In genomic region chr3:13352621-13353131, GRCh38 we compare ENCODE assay signal across 8 cellular contexts.
DNase-seq lines count a peak whose midpoint lies in the region; ATAC-seq lines count a peak whose summit lies in the region.
"Had no signal": no experiment of that assay in that cellular context is flagged by ENCODE, and none has a peak within 500 bp of the region (broad histone marks: within the 10 kb centered on the region; RNA-seq: fewer than 3 reads in every experiment).

No MANE protein-coding gene starts in this region.

- DNase-seq in GM04504 (ENCODE audit: low read depth) (peak; percentile 4), OCI-M1 (lab: John Stamatoyannopoulos, UW) (peak; percentile 9), cerebellum (ENCODE audit: low spot score) (no peak), pons (ENCODE audit: low spot score) (no peak)
- peak; percentile 29 for DNase-seq in activated naive CD8-positive, alpha-beta T cell treated with anti-CD3 and anti-CD28 coated beads, Interleukin-2, amount 50 U/mL, for 24 hours
- DNase-seq in stimulated activated CD4-positive, alpha-beta T cell treated with anti-CD3 and anti-CD28 coated beads, Interleukin-4, amount 100 ng/mL, for 1 hour = peak; percentile 36
- no peak for DNase-seq in central memory CD4-positive, alpha-beta T cell
- DNase-seq: Peyer's patch had no signal

- peak; percentile 62 for ATAC-seq in activated naive CD8-positive, alpha-beta T cell treated with anti-CD3 and anti-CD28 coated beads, Interleukin-2, amount 50 U/mL, for 24 hours

- H3K9me3 Mint-ChIP-seq in activated naive CD8-positive, alpha-beta T cell treated with anti-CD3 and anti-CD28 coated beads, Interleukin-2, amount 50 U/mL, for 24 hours = no peaks in the 10 kb centered on the region

- H3K36me3 Mint-ChIP-seq in activated naive CD8-positive, alpha-beta T cell treated with anti-CD3 and anti-CD28 coated beads, Interleukin-2, amount 50 U/mL, for 24 hours (ENCODE audit: low read depth) = peaks cover 70% of the 10 kb centered on the region

- H3K4me3 Mint-ChIP-seq in activated naive CD8-positive, alpha-beta T cell treated with anti-CD3 and anti-CD28 coated beads, Interleukin-2, amount 50 U/mL, for 24 hours = no peak overlapping the region

- H3K27ac Mint-ChIP-seq in activated naive CD8-positive, alpha-beta T cell treated with anti-CD3 and anti-CD28 coated beads, Interleukin-2, amount 50 U/mL, for 24 hours = peak overlapping the region; percentile 83

- no peaks in the 10 kb centered on the region for H3K27me3 Mint-ChIP-seq in activated naive CD8-positive, alpha-beta T cell treated with anti-CD3 and anti-CD28 coated beads, Interleukin-2, amount 50 U/mL, for 24 hours

- H3K4me1 Mint-ChIP-seq in activated naive CD8-positive, alpha-beta T cell treated with anti-CD3 and anti-CD28 coated beads, Interleukin-2, amount 50 U/mL, for 24 hours = peaks cover 53% of the 10 kb centered on the region

Comparison
In these comparisons a context has a peak if more than half of its experiments do, and no peak if none do; other contexts are left out.
1. DNase-seq: peak in GM04504 (single experiment), OCI-M1 (single experiment), activated naive CD8-positive, alpha-beta T cell treated with anti-CD3 and anti-CD28 coated beads, Interleukin-2, amount 50 U/mL, for 24 hours (single experiment) and stimulated activated CD4-positive, alpha-beta T cell treated with anti-CD3 and anti-CD28 coated beads, Interleukin-4, amount 100 ng/mL, for 1 hour (single experiment); none in cerebellum (single experiment), central memory CD4-positive, alpha-beta T cell (single experiment) and pons (single experiment).